In genomic region chr17:42843358-42843934, GRCh38 we compare ENCODE assay signal across 8 cellular contexts. TPM values are rescaled to one million over a fixed set of nuclear protein-coding genes. Genes with fewer than 3 reads are reported as not detected.
DNase-seq lines count a peak whose midpoint lies in the region; ATAC-seq, FAIRE-seq and TF ChIP-seq lines count a peak whose summit lies in the region.

No MANE protein-coding gene starts in this region.

- peak; percentile 84 for DNase-seq in AG20443 (ENCODE audit: low spot score)
- peak; percentile 64 for DNase-seq in GM13977 (ENCODE audit: low spot score)
- peak; percentile 4 for DNase-seq in NCI-H510A (lab: John Stamatoyannopoulos, UW)
- peak; percentile 69 for DNase-seq in MCF 10A (ENCODE audit: unreplicated experiment)
- no peak for DNase-seq in kidney
- peak in 1 of 2 donors; percentile 43 for DNase-seq in tibial nerve (ENCODE audit: low spot score in 2 of 2)

- CTCF ChIA-PET in MCF 10A (lab: Yijun Ruan, JAX): interaction anchor here (0.6 to 5.0 kb wide), 17 partner anchors 10 to 238 kb away, joined by 3 to 60 read pairs (median 4); partner anchors contain the start of genes PSME3 and RPL27

- H3K36me3 ChIP-seq in kidney (ENCODE audit: control insufficient read depth in 1 of 2, insufficient read depth in 2 of 2, low read length in 2 of 2) (peaks cover 39 to 41% of the 10 kb centered on the region in 2 donors), tibial nerve (peaks cover 0 to 78% (median 32%) of the 10 kb centered on the region in 3 donors)

- H3K4me1 ChIP-seq in kidney (ENCODE audit: control insufficient read depth in 1 of 2, insufficient read depth in 1 of 2, low read depth in 1 of 2, low read length in 2 of 2) (peaks cover 3 to 5% of the 10 kb centered on the region in 2 donors), tibial nerve (peaks cover 0 to 31% (median 5%) of the 10 kb centered on the region in 4 donors)

- TF ChIP-seq CTCF in GM13977 (IDR thresholded peaks at IDR 0.05; ENCODE audit: extremely low read depth, insufficient read depth, missing control alignments): peak; percentile 73
- peak; percentile 61 for TF ChIP-seq CTCF in MCF 10A (IDR thresholded peaks at IDR 0.05; ENCODE audit: unreplicated experiment)
- TF ChIP-seq CTCF in kidney (IDR thresholded peaks at IDR 0.05; ENCODE audit: borderline replicate concordance, extremely low read depth, insufficient read depth): peak; percentile 98
- peak; percentile 79 to 89 (median 85) for TF ChIP-seq CTCF in tibial nerve (IDR thresholded peaks at IDR 0.05)

- peak overlapping the region in 1 of 2 donors; percentile 10 for H3K9ac ChIP-seq in kidney (ENCODE audit: low read length in 2 of 2)

- H3K27ac ChIP-seq in kidney (ENCODE audit: low read depth in 2 of 2, low read length in 2 of 2) (no peak overlapping the region), tibial nerve (peak overlapping the region in 1 of 4 donors; percentile 22)

- WGBS in tibial nerve, 2 donors: 30% methylated on average over 6 of the region's 6 CpGs

- H3K36me3 Mint-ChIP-seq in MCF 10A (ENCODE audit: insufficient read depth, unreplicated experiment): peaks cover 64% of the 10 kb centered on the region

- TF ChIP-seq POLR2A in tibial nerve (IDR thresholded peaks at IDR 0.05): no peak

- H3K4me3 ChIP-seq in kidney (ENCODE audit: low read length in 2 of 2): no peak overlapping the region
- H3K4me3 ChIP-seq in tibial nerve: no peak overlapping the region

- peak; percentile 59 for FAIRE-seq in kidney (lab: Jason Lieb, UNC)

- H3K27ac Mint-ChIP-seq in MCF 10A (ENCODE audit: low read depth, unreplicated experiment): no peak overlapping the region

- TF ChIP-seq EP300 in tibial nerve (IDR thresholded peaks at IDR 0.05): no peak

- no peaks in the 10 kb centered on the region for H3K9me3 Mint-ChIP-seq in MCF 10A (ENCODE audit: unreplicated experiment)

- H3K4me1 Mint-ChIP-seq in MCF 10A (ENCODE audit: insufficient read depth, unreplicated experiment): peaks cover 13% of the 10 kb centered on the region

- ATAC-seq in GM19455 (IDR thresholded peaks at IDR 0.05; ENCODE audit: unreplicated experiment) (no peak), GM21390 (IDR thresholded peaks at IDR 0.05; ENCODE audit: unreplicated experiment) (no peak)

- no peaks in the 10 kb centered on the region for H3K27me3 ChIP-seq in tibial nerve

- POLR2A ChIA-PET in MCF 10A (lab: Yijun Ruan, JAX): interaction anchor here (0.7 to 3.0 kb wide), 7 partner anchors 8 to 154 kb away, joined by 3 to 11 read pairs (median 6); partner anchors contain the start of genes BECN1 and RPL27

- in situ Hi-C loops in GM13977 (cut with MboI; ENCODE audit: low pct_unique_long_range_greater_than_20kb, low sequenced_read_pairs, unreplicated experiment): no loop called here

- no peaks in the 10 kb centered on the region for H3K27me3 Mint-ChIP-seq in MCF 10A (ENCODE audit: insufficient read depth, unreplicated experiment)

- intact Hi-C loops in MCF 10A (cut with micrococcal nuclease): loop anchor here (1.0 to 2.0 kb wide), 3 partner anchors 85 to 155 kb away; partner anchors contain the start of gene RPL27
- intact Hi-C loops in kidney (cut with DNase I): loop anchor here (5.0 kb wide), 1 partner anchor 89 kb away; no protein-coding TSS in a partner anchor

- no peak overlapping the region for H3K4me3 Mint-ChIP-seq in MCF 10A (ENCODE audit: unreplicated experiment)

- no TSS peak for BruUV-seq in MCF 10A (replicated peaks; lab: Mats Ljungman, UMichigan)

- H3K9me3 ChIP-seq in kidney (ENCODE audit: control insufficient read depth in 1 of 2, low read length in 2 of 2): no peaks in the 10 kb centered on the region
- no peaks in the 10 kb centered on the region for H3K9me3 ChIP-seq in tibial nerve

RNA-seq across cellular contexts. Expression of gene AOC2, which starts 0.9 kb away (rescaled TPM):
- total RNA-seq in MCF 10A (2022) (2.6 and 2.9 TPM in 2 replicates), kidney (1.2 TPM), tibial nerve (1 to 10 TPM; 2.0 to 3.3 (median 3.0) TPM)
- 0.58 TPM for polyA plus RNA-seq in kidney (ENCODE audit: insufficient read depth, low read depth, low replicate concordance)

RNA-seq across cellular contexts. Expression of gene AOC3, which starts 7.6 kb away (rescaled TPM):
- total RNA-seq in MCF 10A (2022) (0.44 and 0.71 TPM in 2 replicates), kidney (40.6 TPM), tibial nerve (10 to 100 TPM; 49.0 to 74.1 (median 53.0) TPM)
- polyA plus RNA-seq in kidney (ENCODE audit: insufficient read depth, low read depth, low replicate concordance): 15.1 TPM

RNA-seq across cellular contexts. Expression of gene PSME3, which starts 10.2 kb away (rescaled TPM):
- total RNA-seq in MCF 10A (2022) (220 and 232 TPM in 2 replicates), kidney (115 TPM), tibial nerve (10 to 100 TPM; 42.2 to 86.7 (median 53.7) TPM)
- 60.3 TPM for polyA plus RNA-seq in kidney (ENCODE audit: insufficient read depth, low read depth, low replicate concordance)

RNA-seq across cellular contexts. Expression of gene BECN1, which starts 19.4 kb away (rescaled TPM):
- total RNA-seq in MCF 10A (2022) (78.8 and 81.5 TPM in 2 replicates), kidney (95.1 TPM), tibial nerve (100 to 1,000 TPM in 1 of 4 donors, 10 to 100 TPM in 3; 76.7 to 104 (median 80.4) TPM)
- 65.9 TPM for polyA plus RNA-seq in kidney (ENCODE audit: insufficient read depth, low read depth, low replicate concordance)

RNA-seq across cellular contexts. Expression of gene CNTD1, which starts 44.8 kb away (rescaled TPM):
- total RNA-seq in MCF 10A (2022) (not detected in 2 replicates), kidney (0.60 TPM), tibial nerve (under 1 TPM in 1 of 4 donors, not detected in 3; 0.22 TPM)
- polyA plus RNA-seq in kidney (ENCODE audit: insufficient read depth, low read depth, low replicate concordance): 0.95 TPM

Comparison
In these comparisons a context has a peak if more than half of its experiments do, and no peak if none do; other contexts are left out.
1. RNA of gene AOC3, which starts 7.6 kb away (total RNA-seq): 49.0 to 74.1 TPM in tibial nerve and 40.6 TPM in kidney (single experiment); 0.44 to 0.71 TPM in MCF 10A; every median in the first group is over 10 times any median in the second.
2. Peak in every context shown above with its lines, with median percentiles within 50 percentile points of each other: CTCF ChIP-seq.